8 cellular contexts compared by ENCODE assay signal in the genomic region with DNA sequence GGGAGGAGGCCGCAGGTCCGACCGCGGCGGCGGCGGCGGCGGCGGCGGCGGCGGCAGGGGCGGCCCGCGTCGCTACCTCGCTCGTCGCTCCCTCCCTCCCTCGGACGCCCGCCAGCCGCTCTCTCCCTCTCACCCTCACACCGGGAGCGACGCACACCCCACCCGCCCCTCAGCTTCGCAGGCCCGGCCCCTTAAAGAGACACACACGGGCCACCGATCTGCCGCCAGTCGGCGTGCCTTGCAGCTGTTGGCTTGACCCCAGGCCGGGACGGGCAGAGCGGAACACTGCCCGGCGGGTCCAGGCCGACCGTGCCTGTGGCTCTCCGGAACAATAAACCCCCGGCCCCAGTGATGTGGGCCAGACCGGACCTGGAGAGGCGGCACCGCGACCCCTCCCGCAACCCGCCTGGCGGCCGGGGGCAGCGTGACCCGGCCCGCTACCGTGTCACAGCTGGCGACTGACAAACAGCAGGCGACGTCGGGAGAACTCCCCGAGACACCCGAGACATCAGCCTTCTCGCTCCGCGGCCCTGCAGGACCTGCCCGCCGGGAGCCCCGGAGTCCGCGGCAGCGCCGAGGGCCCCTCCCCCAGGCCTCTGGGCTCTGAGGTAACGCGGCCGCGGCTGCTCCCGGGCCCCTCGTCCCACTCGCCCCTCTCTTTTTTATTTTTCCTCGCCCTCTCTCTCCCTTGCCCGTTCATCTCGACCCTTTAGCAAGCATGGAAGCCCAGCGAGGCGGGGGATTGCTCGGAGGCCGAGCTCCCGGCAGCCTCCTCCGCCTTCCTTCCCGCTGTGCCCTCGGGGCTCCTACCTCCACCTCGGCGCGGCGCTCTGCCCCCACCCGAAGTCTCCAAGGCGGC. TPM values are rescaled to one million over a fixed set of nuclear protein-coding genes. Genes with fewer than 3 reads are reported as not detected.
DNase-seq lines count a peak whose midpoint lies in the region; ATAC-seq, FAIRE-seq and TF ChIP-seq lines count a peak whose summit lies in the region.

A gene with protein sequence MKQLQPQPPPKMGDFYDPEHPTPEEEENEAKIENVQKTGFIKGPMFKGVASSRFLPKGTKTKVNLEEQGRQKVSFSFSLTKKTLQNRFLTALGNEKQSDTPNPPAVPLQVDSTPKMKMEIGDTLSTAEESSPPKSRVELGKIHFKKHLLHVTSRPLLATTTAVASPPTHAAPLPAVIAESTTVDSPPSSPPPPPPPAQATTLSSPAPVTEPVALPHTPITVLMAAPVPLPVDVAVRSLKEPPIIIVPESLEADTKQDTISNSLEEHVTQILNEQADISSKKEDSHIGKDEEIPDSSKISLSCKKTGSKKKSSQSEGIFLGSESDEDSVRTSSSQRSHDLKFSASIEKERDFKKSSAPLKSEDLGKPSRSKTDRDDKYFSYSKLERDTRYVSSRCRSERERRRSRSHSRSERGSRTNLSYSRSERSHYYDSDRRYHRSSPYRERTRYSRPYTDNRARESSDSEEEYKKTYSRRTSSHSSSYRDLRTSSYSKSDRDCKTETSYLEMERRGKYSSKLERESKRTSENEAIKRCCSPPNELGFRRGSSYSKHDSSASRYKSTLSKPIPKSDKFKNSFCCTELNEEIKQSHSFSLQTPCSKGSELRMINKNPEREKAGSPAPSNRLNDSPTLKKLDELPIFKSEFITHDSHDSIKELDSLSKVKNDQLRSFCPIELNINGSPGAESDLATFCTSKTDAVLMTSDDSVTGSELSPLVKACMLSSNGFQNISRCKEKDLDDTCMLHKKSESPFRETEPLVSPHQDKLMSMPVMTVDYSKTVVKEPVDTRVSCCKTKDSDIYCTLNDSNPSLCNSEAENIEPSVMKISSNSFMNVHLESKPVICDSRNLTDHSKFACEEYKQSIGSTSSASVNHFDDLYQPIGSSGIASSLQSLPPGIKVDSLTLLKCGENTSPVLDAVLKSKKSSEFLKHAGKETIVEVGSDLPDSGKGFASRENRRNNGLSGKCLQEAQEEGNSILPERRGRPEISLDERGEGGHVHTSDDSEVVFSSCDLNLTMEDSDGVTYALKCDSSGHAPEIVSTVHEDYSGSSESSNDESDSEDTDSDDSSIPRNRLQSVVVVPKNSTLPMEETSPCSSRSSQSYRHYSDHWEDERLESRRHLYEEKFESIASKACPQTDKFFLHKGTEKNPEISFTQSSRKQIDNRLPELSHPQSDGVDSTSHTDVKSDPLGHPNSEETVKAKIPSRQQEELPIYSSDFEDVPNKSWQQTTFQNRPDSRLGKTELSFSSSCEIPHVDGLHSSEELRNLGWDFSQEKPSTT (N-terminal part only) (minus strand): TSS at position 124 of the 859 bp plus-strand sequence. CDS start 189 bp downstream, outside the sequence.

- DNase-seq in AG09309 (ENCODE audit: low read depth) = peak; percentile 68
- peak; percentile 48 for DNase-seq in NCI-H345 treated with DMSO at 0.1 percent for 48 hours (lab: John Stamatoyannopoulos, UW; ENCODE audit: unreplicated experiment)
- DNase-seq in activated CD4-positive, CD25-positive, alpha-beta regulatory T cell treated with anti-CD3 and anti-CD28 coated beads, Interleukin-2, amount 50 U/mL, for 72 hours = peak; percentile 80
- peak; percentile 93 for DNase-seq in cerebellar cortex (ENCODE audit: low spot score)
- peak; percentile 98 for DNase-seq in kidney
- peak; percentile 66 to 70 for DNase-seq in stimulated activated CD4-positive, alpha-beta T cell treated with anti-CD3 and anti-CD28 coated beads, Interleukin-15, amount 100 ng/mL, for 1 hour (ENCODE audit: low read depth in 1 of 2, low spot score in 1 of 2)

- peak; percentile 32 for TF ChIP-seq CTCF in AG09309 (IDR thresholded peaks at IDR 0.05; ENCODE audit: control insufficient read depth, insufficient read depth, low read depth, low read length, missing control alignments)
- TF ChIP-seq CTCF in kidney (IDR thresholded peaks at IDR 0.05; ENCODE audit: borderline replicate concordance, extremely low read depth, insufficient read depth) = peak; percentile 16

- intact Hi-C loops in kidney (cut with DNase I) = no loop called here

- H3K4me3 ChIP-seq in AG09309 (ENCODE audit: control insufficient read depth, low read depth, low read length) = peak within 1 kb of the TSS; percentile 94
- H3K4me3 ChIP-seq in kidney (ENCODE audit: low read length in 2 of 2) = peak within 1 kb of the TSS; percentile 71 to 86

- peak within 1 kb of the TSS; percentile 74 to 78 for H3K9ac ChIP-seq in kidney (ENCODE audit: low read length in 2 of 2)

- peaks cover 15 to 22% of the 10 kb centered on the region in 2 donors for H3K4me1 ChIP-seq in kidney (ENCODE audit: control insufficient read depth in 1 of 2, insufficient read depth in 1 of 2, low read depth in 1 of 2, low read length in 2 of 2)

- no peaks in the 10 kb centered on the region for H3K9me3 ChIP-seq in kidney (ENCODE audit: control insufficient read depth in 1 of 2, low read length in 2 of 2)

- peak; percentile 72 for ATAC-seq in GM18907 (IDR thresholded peaks at IDR 0.05; ENCODE audit: unreplicated experiment)
- peak; percentile 59 for ATAC-seq in HG03139 (IDR thresholded peaks at IDR 0.05; ENCODE audit: unreplicated experiment)

- H3K36me3 ChIP-seq in kidney (ENCODE audit: control insufficient read depth in 1 of 2, insufficient read depth in 2 of 2, low read length in 2 of 2) = no peaks in the 10 kb centered on the region

- H3K27ac ChIP-seq in kidney (ENCODE audit: low read depth in 2 of 2, low read length in 2 of 2) = peak within 1 kb of the TSS; percentile 93

- no peak for FAIRE-seq in kidney (lab: Jason Lieb, UNC)

RNA-seq across cellular contexts. Expression of the gene that starts here (rescaled TPM):
- 49.9 TPM for total RNA-seq in kidney
- 10.5 TPM for polyA plus RNA-seq in kidney (ENCODE audit: insufficient read depth, low read depth, low replicate concordance)

Comparison
In these comparisons a context has a peak if more than half of its experiments do, and no peak if none do; other contexts are left out.
1. Peak in every context shown above with its lines: DNase-seq, ATAC-seq, H3K4me3 ChIP-seq and H3K27ac ChIP-seq.
2. DNase-seq: peak in every context shown above with its lines; median percentile 98 in kidney; 93 in cerebellar cortex; 80 in activated CD4-positive, CD25-positive, alpha-beta regulatory T cell treated with anti-CD3 and anti-CD28 coated beads, Interleukin-2, amount 50 U/mL, for 72 hours; 68 in AG09309; 68 in stimulated activated CD4-positive, alpha-beta T cell treated with anti-CD3 and anti-CD28 coated beads, Interleukin-15, amount 100 ng/mL, for 1 hour; 48 in NCI-H345 treated with DMSO at 0.1 percent for 48 hours.